2 cellular contexts compared by ENCODE assay signal in the genomic region with DNA sequence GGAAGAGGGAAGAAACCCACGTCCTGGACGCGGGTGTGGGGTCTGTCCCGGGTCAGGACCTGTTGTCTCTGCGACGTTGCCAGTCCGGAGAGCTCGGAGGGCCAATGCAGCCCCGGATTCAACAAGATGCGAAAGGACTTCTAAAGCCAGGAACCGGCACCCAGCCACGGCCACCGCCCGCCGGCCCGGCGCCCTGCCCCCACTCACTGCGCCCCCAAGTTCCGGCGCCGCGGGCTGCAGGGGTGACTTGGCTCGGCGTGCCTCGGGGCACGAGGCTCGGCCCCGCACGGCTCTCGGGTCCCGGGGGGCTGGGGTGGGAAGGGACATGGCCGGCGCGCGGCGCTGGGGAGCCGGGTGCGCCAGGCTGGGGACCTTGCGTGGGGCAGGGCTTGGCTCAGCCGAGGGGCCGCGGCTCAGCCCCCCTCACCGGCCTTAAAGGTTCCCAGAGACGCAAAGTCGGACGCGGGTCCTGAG.
TF ChIP-seq lines count a peak whose summit lies in the region.

No MANE protein-coding gene starts in this region.

TF ChIP-seq in IMR-90, 13 proteins besides CTCF, POLR2A, EP300 and RAD21 (continued from another document):
- 0 out of 2 replicates have a peak, but pooled peaks have one; percentile 19 for TF ChIP-seq MXI1 (IDR thresholded peaks at IDR 0.05; ENCODE audit: borderline replicate concordance, low read depth, low read length)

TF ChIP-seq in neural cell, 6 proteins besides CTCF, POLR2A, EP300 and RAD21:
- TF ChIP-seq, protein P1, sequence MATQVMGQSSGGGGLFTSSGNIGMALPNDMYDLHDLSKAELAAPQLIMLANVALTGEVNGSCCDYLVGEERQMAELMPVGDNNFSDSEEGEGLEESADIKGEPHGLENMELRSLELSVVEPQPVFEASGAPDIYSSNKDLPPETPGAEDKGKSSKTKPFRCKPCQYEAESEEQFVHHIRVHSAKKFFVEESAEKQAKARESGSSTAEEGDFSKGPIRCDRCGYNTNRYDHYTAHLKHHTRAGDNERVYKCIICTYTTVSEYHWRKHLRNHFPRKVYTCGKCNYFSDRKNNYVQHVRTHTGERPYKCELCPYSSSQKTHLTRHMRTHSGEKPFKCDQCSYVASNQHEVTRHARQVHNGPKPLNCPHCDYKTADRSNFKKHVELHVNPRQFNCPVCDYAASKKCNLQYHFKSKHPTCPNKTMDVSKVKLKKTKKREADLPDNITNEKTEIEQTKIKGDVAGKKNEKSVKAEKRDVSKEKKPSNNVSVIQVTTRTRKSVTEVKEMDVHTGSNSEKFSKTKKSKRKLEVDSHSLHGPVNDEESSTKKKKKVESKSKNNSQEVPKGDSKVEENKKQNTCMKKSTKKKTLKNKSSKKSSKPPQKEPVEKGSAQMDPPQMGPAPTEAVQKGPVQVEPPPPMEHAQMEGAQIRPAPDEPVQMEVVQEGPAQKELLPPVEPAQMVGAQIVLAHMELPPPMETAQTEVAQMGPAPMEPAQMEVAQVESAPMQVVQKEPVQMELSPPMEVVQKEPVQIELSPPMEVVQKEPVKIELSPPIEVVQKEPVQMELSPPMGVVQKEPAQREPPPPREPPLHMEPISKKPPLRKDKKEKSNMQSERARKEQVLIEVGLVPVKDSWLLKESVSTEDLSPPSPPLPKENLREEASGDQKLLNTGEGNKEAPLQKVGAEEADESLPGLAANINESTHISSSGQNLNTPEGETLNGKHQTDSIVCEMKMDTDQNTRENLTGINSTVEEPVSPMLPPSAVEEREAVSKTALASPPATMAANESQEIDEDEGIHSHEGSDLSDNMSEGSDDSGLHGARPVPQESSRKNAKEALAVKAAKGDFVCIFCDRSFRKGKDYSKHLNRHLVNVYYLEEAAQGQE (IDR thresholded peaks at IDR 0.05; ENCODE audit: borderline replicate concordance): no peak
- TF ChIP-seq TAF1 (IDR thresholded peaks at IDR 0.05; ENCODE audit: low read depth): no peak
- TF ChIP-seq MXI1 (conservative IDR thresholded peaks at IDR 0.05; ENCODE audit: poor library complexity, severe bottlenecking): no peak
- TF ChIP-seq POLR2AphosphoS5 (IDR thresholded peaks at IDR 0.05): no peak
- no peak for TF ChIP-seq EZH2 (IDR thresholded peaks at IDR 0.05; ENCODE audit: borderline replicate concordance, insufficient read depth, low read length, poor library complexity, severe bottlenecking)
